ENCODE assay signal across 8 cellular contexts in genomic region chr21:39350094-39351006, GRCh38. TPM values are rescaled to one million over a fixed set of nuclear protein-coding genes. Genes with fewer than 3 reads are reported as not detected.
DNase-seq lines count a peak whose midpoint lies in the region; ATAC-seq, FAIRE-seq and TF ChIP-seq lines count a peak whose summit lies in the region.

No MANE protein-coding gene starts in this region.

- TF ChIP-seq CTCF in brain microvascular endothelial cell (IDR thresholded peaks at IDR 0.05; ENCODE audit: low read depth, low read length, missing control alignments) = no peak

- in situ Hi-C loops in brain microvascular endothelial cell (cut with HindIII; ENCODE audit: low pct_ligation_motif_present, low sequenced_read_pairs) = no loop called here

- H3K27ac ChIP-seq in brain microvascular endothelial cell (no peak overlapping the region), mesodermal cell (ENCODE audit: low read depth, low read length, severe bottlenecking) (peak overlapping the region; percentile 51)

- no peak for FAIRE-seq in frontal cortex (lab: Jason Lieb, UNC)

- H3K4me3 ChIP-seq in brain microvascular endothelial cell (ENCODE audit: low read depth, low read length) (peak overlapping the region; percentile 61), mesodermal cell (ENCODE audit: extremely low read depth, insufficient read depth, low read length, poor library complexity, severe bottlenecking) (peak overlapping the region; percentile 40)

- peaks cover 6% of the 10 kb centered on the region for H3K27me3 Mint-ChIP-seq in stimulated activated naive CD8-positive, alpha-beta T cell treated with anti-CD3 and anti-CD28 coated beads, Interleukin-15, Interleukin-2, amounts not matched to agents 100 ng/mL and 50 ng/mL, for 24 hours

- no peak for DNase-seq in stimulated activated naive CD8-positive, alpha-beta T cell treated with anti-CD3 and anti-CD28 coated beads, Interleukin-15, Interleukin-2, amounts not matched to agents 100 U/mL and 50 U/mL, for 24 hours
- DNase-seq in brain microvascular endothelial cell = no peak
- no peak for DNase-seq in frontal cortex (ENCODE audit: low spot score in 2 of 2)
- no peak for DNase-seq in effector CD4-positive, alpha-beta T cell
- DNase-seq in NCI-H2107 (lab: John Stamatoyannopoulos, UW) = no peak

- peaks cover 7% of the 10 kb centered on the region for H3K4me1 ChIP-seq in mesodermal cell (ENCODE audit: control insufficient read depth, insufficient read depth, low read length, poor library complexity, severe bottlenecking)

- H3K9me3 Mint-ChIP-seq in stimulated activated naive CD8-positive, alpha-beta T cell treated with anti-CD3 and anti-CD28 coated beads, Interleukin-15, Interleukin-2, amounts not matched to agents 100 ng/mL and 50 ng/mL, for 24 hours = no peaks in the 10 kb centered on the region

- no peaks in the 10 kb centered on the region for H3K27me3 ChIP-seq in brain microvascular endothelial cell (replicated peaks)

- peaks cover 34% of the 10 kb centered on the region for H3K4me1 Mint-ChIP-seq in stimulated activated naive CD8-positive, alpha-beta T cell treated with anti-CD3 and anti-CD28 coated beads, Interleukin-15, Interleukin-2, amounts not matched to agents 100 ng/mL and 50 ng/mL, for 24 hours (ENCODE audit: low read depth)

- 85 to 87% methylated on average over 8 to 10 of the region's 19 CpGs for WGBS in mesodermal cell (ENCODE audit: insufficient coverage in 2 of 2), 2 experiments

- H3K4me3 Mint-ChIP-seq in stimulated activated naive CD8-positive, alpha-beta T cell treated with anti-CD3 and anti-CD28 coated beads, Interleukin-15, Interleukin-2, amounts not matched to agents 100 ng/mL and 50 ng/mL, for 24 hours = peak overlapping the region; percentile 94

- H3K36me3 ChIP-seq in brain microvascular endothelial cell (replicated peaks) (peaks cover 10% of the 10 kb centered on the region), mesodermal cell (ENCODE audit: control insufficient read depth, insufficient read depth, low read length) (peaks cover 24% of the 10 kb centered on the region)

- no peak for ATAC-seq in stimulated activated naive CD8-positive, alpha-beta T cell treated with anti-CD3 and anti-CD28 coated beads, Interleukin-15, Interleukin-2, amounts not matched to agents 100 U/mL and 50 U/mL, for 24 hours
- ATAC-seq in HG02938 (IDR thresholded peaks at IDR 0.05; ENCODE audit: unreplicated experiment) = no peak

- H3K9me3 ChIP-seq in mesodermal cell (ENCODE audit: control insufficient read depth, low read length) = no peaks in the 10 kb centered on the region

- H3K27ac Mint-ChIP-seq in stimulated activated naive CD8-positive, alpha-beta T cell treated with anti-CD3 and anti-CD28 coated beads, Interleukin-15, Interleukin-2, amounts not matched to agents 100 ng/mL and 50 ng/mL, for 24 hours = peak overlapping the region; percentile 100

- H3K36me3 Mint-ChIP-seq in stimulated activated naive CD8-positive, alpha-beta T cell treated with anti-CD3 and anti-CD28 coated beads, Interleukin-15, Interleukin-2, amounts not matched to agents 100 ng/mL and 50 ng/mL, for 24 hours (ENCODE audit: low read depth) = peaks cover 25% of the 10 kb centered on the region

RNA-seq across cellular contexts. Expression of gene HMGN1, which starts 1.5 kb away (rescaled TPM):
- polyA plus RNA-seq in mesodermal cell (2013, experiment 1 of 2) = 410 TPM
- 468 TPM for polyA plus RNA-seq in mesodermal cell (2013, experiment 2 of 2)
- total RNA-seq in frontal cortex = 143 TPM

RNA-seq across cellular contexts. Expression of gene BRWD1, which starts 36.9 kb away (rescaled TPM):
- polyA plus RNA-seq in mesodermal cell (2013, experiment 1 of 2) = 22.8 TPM
- polyA plus RNA-seq in mesodermal cell (2013, experiment 2 of 2) = 22.2 TPM
- 399 TPM for total RNA-seq in frontal cortex
